In genomic region chr11:75582935-75583709, GRCh38 we compare ENCODE assay signal across 1 cellular context.
TF ChIP-seq lines count a peak whose summit lies in the region.

No MANE protein-coding gene starts in this region.

TF ChIP-seq in H1, 55 proteins besides CTCF, POLR2A, EP300 and RAD21:
- no peak for TF ChIP-seq SAP30 (IDR thresholded peaks at IDR 0.05; ENCODE audit: insufficient read depth, insufficient replicate concordance, low read length)
- no peak for TF ChIP-seq CREB1 (IDR thresholded peaks at IDR 0.05)
- TF ChIP-seq POLR2AphosphoS5 (IDR thresholded peaks at IDR 0.05; ENCODE audit: low read depth, low read length): no peak
- TF ChIP-seq TAF1 (IDR thresholded peaks at IDR 0.05; ENCODE audit: low read depth, low read length): peak; percentile 33; the same call in 1 of the 2 replicates
- peak; percentile 72 for TF ChIP-seq BRCA1 (IDR thresholded peaks at IDR 0.05; ENCODE audit: low read depth, low read length)
- no peak for TF ChIP-seq SIX5 (IDR thresholded peaks at IDR 0.05; ENCODE audit: low read depth, low read length)
- no peak for TF ChIP-seq JUND (IDR thresholded peaks at IDR 0.05; ENCODE audit: low read length)
- no peak for TF ChIP-seq CHD1 (IDR thresholded peaks at IDR 0.05; ENCODE audit: low read depth, low read length)
- TF ChIP-seq CEBPB (IDR thresholded peaks at IDR 0.05; ENCODE audit: low read depth, low read length): no peak
- no peak for TF ChIP-seq EZH2 (IDR thresholded peaks at IDR 0.05; ENCODE audit: low read depth, low read length, severe bottlenecking)
- no peak for TF ChIP-seq SRF (IDR thresholded peaks at IDR 0.05; ENCODE audit: low read depth, low read length)
- no peak for TF ChIP-seq SP4 (IDR thresholded peaks at IDR 0.05; ENCODE audit: low read length)
- TF ChIP-seq PHF8 (conservative IDR thresholded peaks at IDR 0.05; ENCODE audit: low read depth, low read length): peak; percentile 80; the same call in 1 of the 2 replicates
- no peak for TF ChIP-seq ATF2 (IDR thresholded peaks at IDR 0.05; ENCODE audit: low read length)
- TF ChIP-seq SP1 (IDR thresholded peaks at IDR 0.05; ENCODE audit: low read depth, low read length): no peak
- peak; percentile 68 for TF ChIP-seq KDM4A (IDR thresholded peaks at IDR 0.05; ENCODE audit: low read depth, low read length, severe bottlenecking)
- no peak for TF ChIP-seq USF2 (IDR thresholded peaks at IDR 0.05; ENCODE audit: low read length)
- no peak for TF ChIP-seq E2F6 (IDR thresholded peaks at IDR 0.05)
- peak; percentile 66; the same call in 1 of the 2 replicates for TF ChIP-seq TBP (IDR thresholded peaks at IDR 0.05; ENCODE audit: low read depth, low read length)
- peak; percentile 87 for TF ChIP-seq CHD2 (IDR thresholded peaks at IDR 0.05; ENCODE audit: low read length)
- 0 out of 2 replicates have a peak, but pooled peaks have one; percentile 21 for TF ChIP-seq TCF12 (IDR thresholded peaks at IDR 0.05; ENCODE audit: low read depth, low read length)
- no peak for TF ChIP-seq MAX (IDR thresholded peaks at IDR 0.05)
- no peak for TF ChIP-seq RXRA (IDR thresholded peaks at IDR 0.05; ENCODE audit: insufficient read depth, low read depth, low read length)
- TF ChIP-seq RNF2 (IDR thresholded peaks at IDR 0.05; ENCODE audit: borderline replicate concordance, low read depth, low read length, missing control alignments, poor library complexity, severe bottlenecking): no peak
- TF ChIP-seq GABPA (IDR thresholded peaks at IDR 0.05; ENCODE audit: borderline replicate concordance, insufficient read depth, low read length): no peak
- TF ChIP-seq JUN (IDR thresholded peaks at IDR 0.05; ENCODE audit: low read depth, low read length): no peak
- no peak for TF ChIP-seq CBX5 (IDR thresholded peaks at IDR 0.05; ENCODE audit: low read depth, low read length)
- no peak for TF ChIP-seq BCL11A (IDR thresholded peaks at IDR 0.05; ENCODE audit: low read depth in 2 of 2, low read length in 2 of 2)
- TF ChIP-seq GTF2F1 (IDR thresholded peaks at IDR 0.05; ENCODE audit: borderline replicate concordance, low read depth, low read length): no peak
- no peak for TF ChIP-seq SIN3A (conservative IDR thresholded peaks at IDR 0.05 in 1 of 2, IDR thresholded peaks at IDR 0.05 in 1 of 2; ENCODE audit: low read depth in 1 of 2, low read length in 2 of 2)
- TF ChIP-seq BACH1 (IDR thresholded peaks at IDR 0.05; ENCODE audit: low read length): no peak
- no peak for TF ChIP-seq POU5F1 (IDR thresholded peaks at IDR 0.05; ENCODE audit: low read depth, low read length)
- peak; percentile 83 for TF ChIP-seq ASH2L (IDR thresholded peaks at IDR 0.05; ENCODE audit: low read length)
- no peak for TF ChIP-seq KDM1A (IDR thresholded peaks at IDR 0.05; ENCODE audit: borderline replicate concordance, low read length)
- peak; percentile 91; the same call in 1 of the 2 replicates for TF ChIP-seq RBBP5 (IDR thresholded peaks at IDR 0.05; ENCODE audit: borderline replicate concordance, low read depth, low read length)
- TF ChIP-seq SIRT6 (IDR thresholded peaks at IDR 0.05; ENCODE audit: low read length): no peak
- no peak for TF ChIP-seq SUZ12 (IDR thresholded peaks at IDR 0.05; ENCODE audit: low read length)
- TF ChIP-seq TEAD4 (IDR thresholded peaks at IDR 0.05; ENCODE audit: low read depth, low read length): no peak
